22 cellular contexts compared by ENCODE assay signal in the genomic region with DNA sequence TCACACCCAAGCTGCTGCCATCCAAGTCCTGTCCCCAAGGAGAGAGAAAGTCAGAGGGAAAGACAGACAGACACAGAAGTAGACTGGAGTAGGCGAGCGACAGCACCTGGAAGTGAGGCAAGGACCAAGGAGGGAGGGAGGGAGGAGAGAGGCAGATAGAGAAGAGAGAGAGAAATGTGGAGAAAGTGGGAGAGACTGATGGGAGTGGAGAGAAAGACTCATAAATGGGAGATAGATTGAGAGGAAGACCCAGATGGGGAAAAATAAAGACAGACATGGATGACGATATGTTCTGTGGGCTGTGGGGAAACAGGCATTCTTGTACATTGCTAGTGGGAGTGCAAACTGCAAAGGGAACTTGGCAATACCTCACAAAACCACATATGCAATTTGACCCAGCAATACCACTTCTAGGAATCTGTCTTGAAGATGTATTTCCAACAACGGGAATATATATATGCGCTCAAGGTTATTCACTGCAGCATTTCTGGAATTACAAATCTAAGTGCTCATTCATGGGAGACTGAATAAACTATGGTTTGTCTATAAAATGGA. TPM values are rescaled to one million over a fixed set of nuclear protein-coding genes. Genes with fewer than 3 reads are reported as not detected.
DNase-seq lines count a peak whose midpoint lies in the region; TF ChIP-seq lines count a peak whose summit lies in the region.
"Had no signal": no experiment of that assay in that cellular context is flagged by ENCODE, and none has a peak within 500 bp of the region (broad histone marks: within the 10 kb centered on the region; RNA-seq: fewer than 3 reads in every experiment).

No MANE protein-coding gene starts in this region.

- H3K27ac ChIP-seq in CD8-positive, alpha-beta memory T cell (ENCODE audit: low read depth, low read length), result no peak overlapping the region
- H3K27ac ChIP-seq in RWPE1 (peak overlapping the region; percentile 18; the same call in 1 of the 2 replicates), dorsolateral prefrontal cortex (peak overlapping the region in 17 of 59 donors; percentile 3 to 59 (median 31))
- H3K27ac ChIP-seq: BLaER1, lower lobe of right lung, psoas muscle, tibial artery had no signal

- CTCF ChIA-PET in CD8-positive, alpha-beta memory T cell (lab: Charles Lee), result interaction anchor here (2.8 kb wide), 1 partner anchor 26 kb away, joined by 15 read pairs; no protein-coding TSS in a partner anchor
- CTCF ChIA-PET in RWPE1 (lab: Yijun Ruan, JAX), result interaction anchor here (0.6 kb wide), 1 partner anchor 106 kb away, joined by 5 read pairs; no protein-coding TSS in a partner anchor

- DNase-seq in CD8-positive, alpha-beta memory T cell, result no peak
- DNase-seq in RWPE1 (ENCODE audit: low spot score), result no peak
- no peak for DNase-seq in neural crest cell (ENCODE audit: low read depth, low spot score)
- DNase-seq in dorsolateral prefrontal cortex, result no peak
- no peak for DNase-seq in COLO829 (ENCODE audit: low spot score)
- DNase-seq in HuH-7 (ENCODE audit: low spot score), result no peak
- DNase-seq: activated CD4-positive, alpha-beta memory T cell treated with anti-CD3 and anti-CD28 coated beads, Interleukin-2, amount 10 ng/mL, durations not matched to agents 7 days and 5 days; aorta; DMS79; erythroblast; lower lobe of right lung; NCI-H1930; psoas muscle; stimulated activated naive CD4-positive, alpha-beta T cell; tibial artery had no signal

- H3K36me3 ChIP-seq in CD8-positive, alpha-beta memory T cell (ENCODE audit: insufficient read depth, low read length), result peaks cover under 1% of the 10 kb centered on the region

- POLR2A ChIA-PET in CD8-positive, alpha-beta memory T cell (lab: Charles Lee), result no interaction called here
- POLR2A ChIA-PET in RWPE1 (lab: Yijun Ruan, JAX; ENCODE audit: low non-redundant PET), result no interaction called here

- H3K4me1 Mint-ChIP-seq in CD8-positive, alpha-beta memory T cell, result peaks cover 43 to 77% (median 58%) of the 10 kb centered on the region in 3 donors
- H3K4me1 Mint-ChIP-seq in dendritic cell treated with granulocyte-macrophage colony-stimulating factor and Interleukin-4, amounts not matched to agents 40 ng/mL and 50 ng/mL, for 4 days (ENCODE audit: low read depth), result peaks cover 97% of the 10 kb centered on the region
- peaks cover 41% of the 10 kb centered on the region for H3K4me1 Mint-ChIP-seq in neural crest cell

- H3K27ac Mint-ChIP-seq in CD8-positive, alpha-beta memory T cell, result peak overlapping the region in 5 of 8 donors; percentile 48 to 82 (median 70)
- peak overlapping the region; percentile 1 for H3K27ac Mint-ChIP-seq in dendritic cell treated with granulocyte-macrophage colony-stimulating factor and Interleukin-4, amounts not matched to agents 40 ng/mL and 50 ng/mL, for 4 days
- peak overlapping the region; percentile 63 for H3K27ac Mint-ChIP-seq in neural crest cell (ENCODE audit: unreplicated experiment)
- H3K27ac Mint-ChIP-seq: activated CD4-positive, alpha-beta memory T cell treated with anti-CD3 and anti-CD28 coated beads, Interleukin-2, amount 10 ng/mL, durations not matched to agents 7 days and 5 days; activated T-helper 1 cell treated with anti-CD3 and anti-CD28 coated beads, Interleukin-12 subunit alpha, Interleukin-12 subunit beta, Interleukin-2, Interleukin-4 antibody, amounts not matched to agents 30 ng/mL and 10 ng/mL and 1 ng/mL, durations not matched to agents 14 hours and 24 hours and 36 hours had no signal

- H3K27me3 ChIP-seq in CD8-positive, alpha-beta memory T cell (ENCODE audit: insufficient read depth, low read length, poor library complexity, severe bottlenecking), result no peaks in the 10 kb centered on the region
- no peaks in the 10 kb centered on the region for H3K27me3 ChIP-seq in dorsolateral prefrontal cortex
- H3K27me3 ChIP-seq: BLaER1, tibial artery had no signal

- no peak overlapping the region for H3K4me3 ChIP-seq in CD8-positive, alpha-beta memory T cell (ENCODE audit: low read length)
- no peak overlapping the region for H3K4me3 ChIP-seq in dorsolateral prefrontal cortex
- H3K4me3 ChIP-seq: BLaER1, lower lobe of right lung, psoas muscle, tibial artery had no signal

- intact Hi-C loops in dendritic cell treated with granulocyte-macrophage colony-stimulating factor and Interleukin-4, amounts not matched to agents 40 ng/mL and 50 ng/mL, for 4 days (cut with micrococcal nuclease), result no loop called here
- intact Hi-C loops in dorsolateral prefrontal cortex (cut with DNase I), result no loop called here

- peaks cover 0 to 2% (median 0%) of the 10 kb centered on the region in 5 donors for H3K9me3 Mint-ChIP-seq in CD8-positive, alpha-beta memory T cell
- H3K9me3 Mint-ChIP-seq in dendritic cell treated with granulocyte-macrophage colony-stimulating factor and Interleukin-4, amounts not matched to agents 40 ng/mL and 50 ng/mL, for 4 days, result no peaks in the 10 kb centered on the region
- no peaks in the 10 kb centered on the region for H3K9me3 Mint-ChIP-seq in neural crest cell
- H3K9me3 Mint-ChIP-seq: activated CD4-positive, alpha-beta memory T cell treated with anti-CD3 and anti-CD28 coated beads, Interleukin-2, amount 10 ng/mL, durations not matched to agents 7 days and 5 days; activated T-helper 1 cell treated with anti-CD3 and anti-CD28 coated beads, Interleukin-12 subunit alpha, Interleukin-12 subunit beta, Interleukin-2, Interleukin-4 antibody, amounts not matched to agents 30 ng/mL and 10 ng/mL and 1 ng/mL, durations not matched to agents 14 hours and 24 hours and 36 hours had no signal

- H3K4me1 ChIP-seq in CD8-positive, alpha-beta memory T cell (ENCODE audit: insufficient read depth, low read length), result peaks cover 13% of the 10 kb centered on the region

- H3K9me3 ChIP-seq in CD8-positive, alpha-beta memory T cell (ENCODE audit: low read length), result no peaks in the 10 kb centered on the region
- H3K9me3 ChIP-seq: BLaER1, lower lobe of right lung, psoas muscle, tibial artery had no signal

- TF ChIP-seq CTCF in RWPE1 (conservative IDR thresholded peaks at IDR 0.05; ENCODE audit: low read depth) (no peak), neural crest cell (conservative IDR thresholded peaks at IDR 0.05) (no peak), dorsolateral prefrontal cortex (IDR thresholded peaks at IDR 0.05 in 54 of 56, conservative IDR thresholded peaks at IDR 0.05 in 2 of 56; ENCODE audit: low read depth in 1 of 56, partially characterized antibody in 56 of 56) (no peak)

- no peak overlapping the region for H3K4me3 Mint-ChIP-seq in CD8-positive, alpha-beta memory T cell
- H3K4me3 Mint-ChIP-seq in dendritic cell treated with granulocyte-macrophage colony-stimulating factor and Interleukin-4, amounts not matched to agents 40 ng/mL and 50 ng/mL, for 4 days, result no peak overlapping the region
- H3K4me3 Mint-ChIP-seq in neural crest cell, result no peak overlapping the region
- H3K4me3 Mint-ChIP-seq: activated CD4-positive, alpha-beta memory T cell treated with anti-CD3 and anti-CD28 coated beads, Interleukin-2, amount 10 ng/mL, durations not matched to agents 7 days and 5 days; activated T-helper 1 cell treated with anti-CD3 and anti-CD28 coated beads, Interleukin-12 subunit alpha, Interleukin-12 subunit beta, Interleukin-2, Interleukin-4 antibody, amounts not matched to agents 30 ng/mL and 10 ng/mL and 1 ng/mL, durations not matched to agents 14 hours and 24 hours and 36 hours had no signal

- no peaks in the 10 kb centered on the region for H3K27me3 Mint-ChIP-seq in CD8-positive, alpha-beta memory T cell
- no peaks in the 10 kb centered on the region for H3K27me3 Mint-ChIP-seq in dendritic cell treated with granulocyte-macrophage colony-stimulating factor and Interleukin-4, amounts not matched to agents 40 ng/mL and 50 ng/mL, for 4 days
- no peaks in the 10 kb centered on the region for H3K27me3 Mint-ChIP-seq in neural crest cell (ENCODE audit: low read depth)
- H3K27me3 Mint-ChIP-seq: activated CD4-positive, alpha-beta memory T cell treated with anti-CD3 and anti-CD28 coated beads, Interleukin-2, amount 10 ng/mL, durations not matched to agents 7 days and 5 days had no signal

- peaks cover 0 to 31% (median 4%) of the 10 kb centered on the region in 3 donors for H3K36me3 Mint-ChIP-seq in CD8-positive, alpha-beta memory T cell
- H3K36me3 Mint-ChIP-seq in dendritic cell treated with granulocyte-macrophage colony-stimulating factor and Interleukin-4, amounts not matched to agents 40 ng/mL and 50 ng/mL, for 4 days (ENCODE audit: low read depth), result peaks cover 67% of the 10 kb centered on the region
- H3K36me3 Mint-ChIP-seq in neural crest cell (ENCODE audit: low read depth), result peaks cover 3% of the 10 kb centered on the region

RNA-seq across cellular contexts. Expression of gene STARD3, which starts 12.0 kb away (rescaled TPM):
- total RNA-seq in CD8-positive, alpha-beta memory T cell, result 10 to 100 TPM; 71.4 to 74.1 TPM
- polyA plus RNA-seq in CD8-positive, alpha-beta memory T cell, result 44.5 TPM
- 60.6 and 64.8 TPM in 2 replicates for total RNA-seq in neural crest cell
- total RNA-seq in dorsolateral prefrontal cortex, result 100 to 1,000 TPM in 9 of 120 experiments, 10 to 100 TPM in 111; 45.7 to 129 (median 71.4) TPM

RNA-seq across cellular contexts. Expression of gene TCAP, which starts 16.2 kb away (rescaled TPM):
- total RNA-seq in CD8-positive, alpha-beta memory T cell, result 1 to 10 TPM in 1 of 2 experiments, under 1 TPM in 1; 0.97 to 1.6 TPM
- not detected for polyA plus RNA-seq in CD8-positive, alpha-beta memory T cell
- total RNA-seq in neural crest cell (1.9 and 2.8 TPM in 2 replicates), dorsolateral prefrontal cortex (10 to 100 TPM in 8 of 120 experiments, 1 to 10 TPM in 112; 1.6 to 14.9 (median 4.8) TPM)
- total RNA-seq: M059J had no signal

RNA-seq across cellular contexts. Expression of gene PNMT, which starts 19.3 kb away (rescaled TPM):
- total RNA-seq in CD8-positive, alpha-beta memory T cell, result not detected
- 0.39 TPM for polyA plus RNA-seq in CD8-positive, alpha-beta memory T cell
- total RNA-seq in neural crest cell (0.84 and 0.86 TPM in 2 replicates), dorsolateral prefrontal cortex (10 to 100 TPM in 15 of 120 experiments, 1 to 10 TPM in 105; 1.4 to 15.3 (median 6.7) TPM)
- total RNA-seq: activated CD4-positive, alpha-beta memory T cell treated with anti-CD3 and anti-CD28 coated beads, Interleukin-2, amount 10 ng/mL, durations not matched to agents 7 days and 5 days; activated T-helper 1 cell treated with anti-CD3 and anti-CD28 coated beads, Interleukin-12 subunit alpha, Interleukin-12 subunit beta, Interleukin-2, Interleukin-4 antibody, amounts not matched to agents 30 ng/mL and 10 ng/mL and 1 ng/mL, durations not matched to agents 14 hours and 24 hours and 36 hours; M059J; NCI-H460; T-helper 1 cell treated with Interleukin-12 subunit alpha and Interleukin-12 subunit beta and Interleukin-4 antibody, amounts not matched to agents 30 ng/mL and 1 ng/mL, for 36 hours had no signal

RNA-seq across cellular contexts. Expression of gene PPP1R1B, which starts 22.2 kb away (rescaled TPM):
- total RNA-seq in CD8-positive, alpha-beta memory T cell, result not detected
- polyA plus RNA-seq in CD8-positive, alpha-beta memory T cell, result not detected
- not detected in 2 replicates for total RNA-seq in neural crest cell
- 100 to 1,000 TPM in 119 of 120 experiments, 10 to 100 TPM in 1; 65.3 to 449 (median 214) TPM for total RNA-seq in dorsolateral prefrontal cortex
- total RNA-seq: activated CD4-positive, alpha-beta memory T cell treated with anti-CD3 and anti-CD28 coated beads, Interleukin-2, amount 10 ng/mL, durations not matched to agents 7 days and 5 days; activated T-helper 1 cell treated with anti-CD3 and anti-CD28 coated beads, Interleukin-12 subunit alpha, Interleukin-12 subunit beta, Interleukin-2, Interleukin-4 antibody, amounts not matched to agents 30 ng/mL and 10 ng/mL and 1 ng/mL, durations not matched to agents 14 hours and 24 hours and 36 hours; dermis microvascular lymphatic vessel endothelial cell; M059J; T-helper 1 cell treated with Interleukin-12 subunit alpha and Interleukin-12 subunit beta and Interleukin-4 antibody, amounts not matched to agents 30 ng/mL and 1 ng/mL, for 36 hours had no signal

RNA-seq across cellular contexts. Expression of gene PGAP3, which starts 38.9 kb away (rescaled TPM):
- 10 to 100 TPM; 11.8 to 12.1 TPM for total RNA-seq in CD8-positive, alpha-beta memory T cell
- polyA plus RNA-seq in CD8-positive, alpha-beta memory T cell, result 22.4 TPM
- total RNA-seq in neural crest cell (18.2 and 21.7 TPM in 2 replicates), dorsolateral prefrontal cortex (10 to 100 TPM; 14.2 to 41.1 (median 27.6) TPM)

Comparison
In these comparisons a context has a peak if more than half of its experiments do, and no peak if none do; other contexts are left out.
1. H3K27ac Mint-ChIP-seq: peak in every context shown above with its lines; median percentile 70 in CD8-positive, alpha-beta memory T cell; 63 in neural crest cell; 1 in dendritic cell treated with granulocyte-macrophage colony-stimulating factor and Interleukin-4, amounts not matched to agents 40 ng/mL and 50 ng/mL, for 4 days.